In genomic region chr10:112435013-112435619, GRCh38 we compare ENCODE assay signal across 9 cellular contexts. TPM values are rescaled to one million over a fixed set of nuclear protein-coding genes. Genes with fewer than 3 reads are reported as not detected.
A peak's percentile ranks its signal among the peaks of the same experiment; 100 is the strongest.
DNase-seq lines count a peak whose midpoint lies in the region; ATAC-seq and TF ChIP-seq lines count a peak whose summit lies in the region.
"Had no signal": no experiment of that assay in that cellular context is flagged by ENCODE, and none has a peak within 500 bp of the region (broad histone marks: within the 10 kb centered on the region; RNA-seq: fewer than 3 reads in every experiment).

No MANE protein-coding gene starts in this region.

- no peak for TF ChIP-seq POLR2A in vagina (IDR thresholded peaks at IDR 0.05)

- H3K27ac ChIP-seq in vagina = no peak overlapping the region
- no peak overlapping the region for H3K27ac ChIP-seq in effector memory CD4-positive, alpha-beta T cell (ENCODE audit: insufficient read depth, low read length, poor library complexity, severe bottlenecking)

- H3K36me3 Mint-ChIP-seq in activated T-helper 17 cell treated with anti-CD3 and anti-CD28 coated beads, Interleukin-2, amount 50 U/mL, for 72 hours (ENCODE audit: low read depth) = peaks cover 96% of the 10 kb centered on the region
- H3K36me3 Mint-ChIP-seq in activated CD4-positive, alpha-beta memory T cell treated with anti-CD3 and anti-CD28 coated beads for 36 hours = peaks cover 24% of the 10 kb centered on the region

- H3K27me3 ChIP-seq in vagina = no peaks in the 10 kb centered on the region
- no peaks in the 10 kb centered on the region for H3K27me3 ChIP-seq in effector memory CD4-positive, alpha-beta T cell (replicated peaks; ENCODE audit: control insufficient read depth, insufficient read depth, low read length, poor library complexity, severe bottlenecking)

- no peaks in the 10 kb centered on the region for H3K9me3 ChIP-seq in vagina
- no peaks in the 10 kb centered on the region for H3K9me3 ChIP-seq in effector memory CD4-positive, alpha-beta T cell (ENCODE audit: control insufficient read depth, low read length)

- H3K4me1 ChIP-seq in vagina = no peaks in the 10 kb centered on the region
- H3K4me1 ChIP-seq in effector memory CD4-positive, alpha-beta T cell (ENCODE audit: control insufficient read depth, insufficient read depth, low read length, poor library complexity, severe bottlenecking) = no peaks in the 10 kb centered on the region

- no peaks in the 10 kb centered on the region for H3K9me3 Mint-ChIP-seq in activated T-helper 17 cell treated with anti-CD3 and anti-CD28 coated beads, Interleukin-2, amount 50 U/mL, for 72 hours
- no peaks in the 10 kb centered on the region for H3K9me3 Mint-ChIP-seq in activated CD4-positive, alpha-beta memory T cell treated with anti-CD3 and anti-CD28 coated beads for 36 hours
- H3K9me3 Mint-ChIP-seq: naive thymus-derived CD8-positive, alpha-beta T cell had no signal

- no peak for ATAC-seq in activated T-helper 17 cell treated with anti-CD3 and anti-CD28 coated beads, Interleukin-2, amount 50 U/mL, for 72 hours (replicated peaks)
- ATAC-seq: naive thymus-derived CD8-positive, alpha-beta T cell had no signal

- no peak overlapping the region for H3K4me3 Mint-ChIP-seq in activated T-helper 17 cell treated with anti-CD3 and anti-CD28 coated beads, Interleukin-2, amount 50 U/mL, for 72 hours
- H3K4me3 Mint-ChIP-seq in activated CD4-positive, alpha-beta memory T cell treated with anti-CD3 and anti-CD28 coated beads for 36 hours = no peak overlapping the region
- H3K4me3 Mint-ChIP-seq: naive thymus-derived CD8-positive, alpha-beta T cell had no signal

- no peak overlapping the region for H3K4me3 ChIP-seq in AG04449 (ENCODE audit: low read depth, low read length)
- no peak overlapping the region for H3K4me3 ChIP-seq in vagina
- H3K4me3 ChIP-seq in effector memory CD4-positive, alpha-beta T cell (ENCODE audit: insufficient read depth, low read depth, low read length, poor library complexity, severe bottlenecking) = no peak overlapping the region

- H3K27me3 Mint-ChIP-seq in activated T-helper 17 cell treated with anti-CD3 and anti-CD28 coated beads, Interleukin-2, amount 50 U/mL, for 72 hours = no peaks in the 10 kb centered on the region
- H3K27me3 Mint-ChIP-seq in activated CD4-positive, alpha-beta memory T cell treated with anti-CD3 and anti-CD28 coated beads for 36 hours = no peaks in the 10 kb centered on the region
- H3K27me3 Mint-ChIP-seq: naive thymus-derived CD8-positive, alpha-beta T cell had no signal

- peak; percentile 11 for TF ChIP-seq CTCF in AG04449 (IDR thresholded peaks at IDR 0.05; ENCODE audit: insufficient read depth, low read length, missing control alignments)
- no peak for TF ChIP-seq CTCF in vagina (IDR thresholded peaks at IDR 0.05)

- H3K4me1 Mint-ChIP-seq in activated T-helper 17 cell treated with anti-CD3 and anti-CD28 coated beads, Interleukin-2, amount 50 U/mL, for 72 hours = peaks cover 5% of the 10 kb centered on the region
- no peaks in the 10 kb centered on the region for H3K4me1 Mint-ChIP-seq in activated CD4-positive, alpha-beta memory T cell treated with anti-CD3 and anti-CD28 coated beads for 36 hours (ENCODE audit: low read depth)

- DNase-seq in AG04449 (ENCODE audit: low read depth, low spot score) (no peak), H4 (ENCODE audit: low spot score) (peak; percentile 34), kidney glomerular epithelial cell (lab: John Stamatoyannopoulos, UW) (peak; percentile 19), vagina (ENCODE audit: extremely low spot score in 2 of 2) (no peak), T1000 (lab: John Stamatoyannopoulos, UW) (no peak)
- DNase-seq in activated CD4-positive, alpha-beta memory T cell treated with anti-CD3 and anti-CD28 coated beads for 36 hours = no peak
- no peak for DNase-seq in effector memory CD4-positive, alpha-beta T cell

- intact Hi-C loops in vagina (cut with DNase I) = no loop called here
- intact Hi-C loops in activated CD4-positive, alpha-beta memory T cell treated with anti-CD3 and anti-CD28 coated beads for 36 hours (cut with micrococcal nuclease) = loop anchor here (1.0 to 2.0 kb wide), 2 partner anchors 37 to 120 kb away; no protein-coding TSS in a partner anchor

- H3K36me3 ChIP-seq in vagina = peaks cover 0 to 83% of the 10 kb centered on the region in 2 donors
- peaks cover 44% of the 10 kb centered on the region for H3K36me3 ChIP-seq in effector memory CD4-positive, alpha-beta T cell (ENCODE audit: control insufficient read depth, insufficient read depth, low read length)

- CTCF ChIA-PET in AG04449 (lab: Yijun Ruan, JAX) = interaction anchor here (0.6 to 4.6 kb wide), 24 partner anchors 10 to 950 kb away, joined by 3 to 25 read pairs (median 4); partner anchors contain the start of gene ZDHHC6
- CTCF ChIA-PET in activated CD4-positive, alpha-beta memory T cell treated with anti-CD3 and anti-CD28 coated beads for 36 hours (lab: Charles Lee) = interaction anchor here (0.6 to 2.3 kb wide), 29 partner anchors 11 to 950 kb away, joined by 3 to 17 read pairs (median 4); partner anchors contain the start of genes ACSL5, GPAM, VTI1A and ZDHHC6

- peak overlapping the region; percentile 3 for H3K27ac Mint-ChIP-seq in activated T-helper 17 cell treated with anti-CD3 and anti-CD28 coated beads, Interleukin-2, amount 50 U/mL, for 72 hours
- no peak overlapping the region for H3K27ac Mint-ChIP-seq in activated CD4-positive, alpha-beta memory T cell treated with anti-CD3 and anti-CD28 coated beads for 36 hours

- POLR2A ChIA-PET in AG04449 (lab: Yijun Ruan, JAX) = interaction anchor here (0.6 to 1.2 kb wide), 2 partner anchors 12 to 52 kb away, joined by 3 to 5 read pairs; partner anchors contain the start of genes VTI1A and ZDHHC6
- POLR2A ChIA-PET in activated CD4-positive, alpha-beta memory T cell treated with anti-CD3 and anti-CD28 coated beads for 36 hours (lab: Charles Lee) = interaction anchor here (1.0 to 1.1 kb wide), 2 partner anchors 12 to 59 kb away, joined by 3 read pairs; partner anchors contain the start of genes VTI1A and ZDHHC6

RNA-seq across cellular contexts. Expression of gene ZDHHC6, which starts 11.6 kb away (rescaled TPM):
- 25.7 and 36.0 TPM in 2 replicates for total RNA-seq in H4 (2014; rRNA removed; shearing (Covaris generic))
- 10 to 100 TPM; 45.4 to 56.2 TPM for total RNA-seq in activated T-helper 17 cell treated with anti-CD3 and anti-CD28 coated beads, Interleukin-2, amount 50 U/mL, for 72 hours
- total RNA-seq in vagina = 18.7 TPM
- 10 to 100 TPM; 40.1 to 40.7 TPM for total RNA-seq in activated CD4-positive, alpha-beta memory T cell treated with anti-CD3 and anti-CD28 coated beads for 36 hours

RNA-seq across cellular contexts. Expression of gene VTI1A, which starts 11.9 kb away (rescaled TPM):
- total RNA-seq in H4 (2014; rRNA removed; shearing (Covaris generic)) = 21.2 and 27.0 TPM in 2 replicates
- 10 to 100 TPM; 35.2 to 46.9 TPM for total RNA-seq in activated T-helper 17 cell treated with anti-CD3 and anti-CD28 coated beads, Interleukin-2, amount 50 U/mL, for 72 hours
- 49.1 TPM for total RNA-seq in vagina
- total RNA-seq in activated CD4-positive, alpha-beta memory T cell treated with anti-CD3 and anti-CD28 coated beads for 36 hours = 10 to 100 TPM; 24.3 to 24.5 TPM

Comparison
In these comparisons a context has a peak if more than half of its experiments do, and no peak if none do; other contexts are left out.
1. DNase-seq: peak in H4 (single experiment) and kidney glomerular epithelial cell (single experiment); none in AG04449 (single experiment), vagina (0 of 2), activated CD4-positive, alpha-beta memory T cell treated with anti-CD3 and anti-CD28 coated beads for 36 hours (single experiment), effector memory CD4-positive, alpha-beta T cell (0 of 3) and T1000 (single experiment).